29 cellular contexts compared by ENCODE assay signal in the genomic region with DNA sequence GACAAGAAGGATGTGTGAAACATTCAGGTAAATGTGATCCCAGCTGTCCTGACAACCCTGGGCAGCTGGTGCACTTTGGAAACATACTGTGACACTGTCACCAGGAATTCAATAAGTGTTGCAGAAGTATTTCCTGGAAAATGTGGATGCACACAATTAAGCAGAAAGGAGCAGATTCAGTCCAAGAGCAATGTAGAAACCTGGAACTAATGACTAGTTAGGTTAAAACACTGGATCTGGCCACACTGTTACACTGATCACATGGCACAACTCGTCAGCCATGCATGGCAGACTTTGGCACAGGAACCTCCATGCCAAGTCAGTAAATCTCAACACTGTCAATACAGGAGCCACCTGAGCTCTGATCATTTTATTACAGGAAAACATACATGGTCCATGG.
DNase-seq lines count a peak whose midpoint lies in the region; ATAC-seq and TF ChIP-seq lines count a peak whose summit lies in the region.
"Had no signal": no experiment of that assay in that cellular context is flagged by ENCODE, and none has a peak within 500 bp of the region (broad histone marks: within the 10 kb centered on the region; RNA-seq: fewer than 3 reads in every experiment).

No MANE protein-coding gene starts in this region.

- H3K9me3 ChIP-seq in PC-3 (ENCODE audit: low read length) = no peaks in the 10 kb centered on the region
- no peaks in the 10 kb centered on the region for H3K9me3 ChIP-seq in naive thymus-derived CD4-positive, alpha-beta T cell (ENCODE audit: control insufficient read depth in 2 of 3, low read length in 3 of 3)
- H3K9me3 ChIP-seq: adrenal gland, gastrocnemius medialis, SK-N-SH, stomach, transverse colon had no signal

- no peak overlapping the region for H3K4me3 Mint-ChIP-seq in naive thymus-derived CD4-positive, alpha-beta T cell
- H3K4me3 Mint-ChIP-seq: activated T-cell treated with anti-CD3 and anti-CD28 coated beads, Interleukin-2, amount 50 U/mL, for 24 hours; CD4-positive, alpha-beta memory T cell; neural progenitor cell had no signal

- no peak; the same call in 1 of the 2 replicates for ATAC-seq in PC-3
- ATAC-seq in left colon = peak; percentile 75
- ATAC-seq in naive thymus-derived CD4-positive, alpha-beta T cell = no peak
- ATAC-seq: gastrocnemius medialis, HepG2 had no signal

- no peaks in the 10 kb centered on the region for H3K9me3 Mint-ChIP-seq in naive thymus-derived CD4-positive, alpha-beta T cell
- H3K9me3 Mint-ChIP-seq: activated T-cell treated with anti-CD3 and anti-CD28 coated beads, Interleukin-2, amount 50 U/mL, for 24 hours; CD4-positive, alpha-beta memory T cell; neural progenitor cell had no signal

- TF ChIP-seq EP300 in Ishikawa (IDR thresholded peaks at IDR 0.05; ENCODE audit: borderline replicate concordance) = peak; percentile 89

- peak; percentile 38 for DNase-seq in COLO668 (lab: John Stamatoyannopoulos, UW; ENCODE audit: unreplicated experiment)
- peak; percentile 21 for DNase-seq in PC-3
- DNase-seq in left colon = no peak
- no peak for DNase-seq in naive thymus-derived CD4-positive, alpha-beta T cell
- DNase-seq in posterior vena cava (ENCODE audit: low spot score) = no peak
- DNase-seq in HK-2 (ENCODE audit: unreplicated experiment) = no peak
- no peak for DNase-seq in stimulated activated naive CD4-positive, alpha-beta T cell (lab: John Stamatoyannopoulos, UW)
- DNase-seq: activated CD4-positive, alpha-beta T cell treated with anti-CD3 and anti-CD28 coated beads for 4 hours; activated gamma-delta T cell treated with Interleukin-2 at 50 U/mL for 16 hours; activated T-cell treated with anti-CD3 and anti-CD28 coated beads, Interleukin-2, amount 50 U/mL, for 24 hours; adrenal gland; AML-193; brain microvascular endothelial cell; CD4-positive, alpha-beta memory T cell; effector memory CD4-positive, alpha-beta T cell; gastrocnemius medialis; GF-D8; hypothalamus; NCI-H1048; NCI-H524; posterior cingulate gyrus; SK-N-SH; stomach; T-helper 2 cell; transverse colon had no signal

- H3K27ac ChIP-seq in PC-3 (ENCODE audit: low read length) = no peak overlapping the region
- H3K27ac ChIP-seq in naive thymus-derived CD4-positive, alpha-beta T cell (ENCODE audit: low read depth, low read length) = no peak overlapping the region
- H3K27ac ChIP-seq: adrenal gland, brain microvascular endothelial cell, gastrocnemius medialis, neural progenitor cell, RWPE1, stomach, transverse colon had no signal

- no peak overlapping the region for H3K4me2 ChIP-seq in PC-3 (ENCODE audit: low read length)
- H3K4me2 ChIP-seq: neural progenitor cell, SK-N-SH had no signal

- peaks cover 5% of the 10 kb centered on the region; the same call in 1 of the 2 replicates for H3K4me1 ChIP-seq in PC-3 (ENCODE audit: insufficient read depth, low read length)
- no peaks in the 10 kb centered on the region for H3K4me1 ChIP-seq in naive thymus-derived CD4-positive, alpha-beta T cell (ENCODE audit: control insufficient read depth in 2 of 2, insufficient read depth in 2 of 2, low read length in 2 of 2)
- H3K4me1 ChIP-seq: adrenal gland, gastrocnemius medialis had no signal

- H3F3A ChIP-seq in PC-3 (ENCODE audit: low read length, unreplicated experiment) = no peaks in the 10 kb centered on the region

- H3K9me2 ChIP-seq in PC-3 (replicated peaks; ENCODE audit: low read length) = no peaks in the 10 kb centered on the region
- H3K9me2 ChIP-seq: SK-N-SH had no signal

- TF ChIP-seq CTCF in PC-3 (conservative IDR thresholded peaks at IDR 0.05; ENCODE audit: low read depth, low read length) = no peak

- H4K20me1 ChIP-seq in PC-3 (ENCODE audit: low read length) = no peaks in the 10 kb centered on the region

- H3K36me3 Mint-ChIP-seq in naive thymus-derived CD4-positive, alpha-beta T cell = no peaks in the 10 kb centered on the region
- H3K36me3 Mint-ChIP-seq: CD4-positive, alpha-beta memory T cell; neural progenitor cell had no signal

- intact Hi-C loops in PC-3 (cut with micrococcal nuclease) = no loop called here
- intact Hi-C loops in left colon (cut with DNase I, micrococcal nuclease) = no loop called here
- intact Hi-C loops in naive thymus-derived CD4-positive, alpha-beta T cell (cut with micrococcal nuclease) = no loop called here
- intact Hi-C loops in posterior vena cava (cut with DNase I) = no loop called here

- CTCF ChIA-PET in PC-3 (lab: Charles Lee) = no interaction called here
- CTCF ChIA-PET in naive thymus-derived CD4-positive, alpha-beta T cell (lab: Charles Lee) = interaction anchor here (0.6 kb wide), 1 partner anchor 635 kb away, joined by 3 read pairs; no protein-coding TSS in a partner anchor

- peaks cover 0 to 11% (median 3%) of the 10 kb centered on the region in 7 donors for H3K4me1 Mint-ChIP-seq in naive thymus-derived CD4-positive, alpha-beta T cell

- no TSS peak for BruUV-seq in PC-3 (replicated peaks; lab: Mats Ljungman, UMichigan)

- peaks cover 0 to 4% (median 0%) of the 10 kb centered on the region in 5 donors for H3K27me3 Mint-ChIP-seq in naive thymus-derived CD4-positive, alpha-beta T cell
- H3K27me3 Mint-ChIP-seq: activated T-cell treated with anti-CD3 and anti-CD28 coated beads, Interleukin-2, amount 50 U/mL, for 24 hours had no signal

- no peak overlapping the region for H3K27ac Mint-ChIP-seq in naive thymus-derived CD4-positive, alpha-beta T cell
- H3K27ac Mint-ChIP-seq: activated T-cell treated with anti-CD3 and anti-CD28 coated beads, Interleukin-2, amount 50 U/mL, for 24 hours; CD4-positive, alpha-beta memory T cell; neural progenitor cell had no signal

- no peaks in the 10 kb centered on the region for H3K36me3 ChIP-seq in PC-3 (ENCODE audit: low read depth, low read length)
- H3K36me3 ChIP-seq in naive thymus-derived CD4-positive, alpha-beta T cell (ENCODE audit: control insufficient read depth in 2 of 3, insufficient read depth in 3 of 3, low read length in 3 of 3) = no peaks in the 10 kb centered on the region
- H3K36me3 ChIP-seq: adrenal gland, brain microvascular endothelial cell, gastrocnemius medialis, neural progenitor cell, stomach, transverse colon had no signal

- no peak overlapping the region for H3K9ac ChIP-seq in PC-3 (ENCODE audit: low read length)
- H3K9ac ChIP-seq: neural progenitor cell, SK-N-SH had no signal

- no peak overlapping the region for H2AFZ ChIP-seq in PC-3 (ENCODE audit: low read length)
- H2AFZ ChIP-seq: neural progenitor cell had no signal

- POLR2A ChIA-PET in PC-3 (lab: Charles Lee; ENCODE audit: unreplicated experiment) = no interaction called here
- POLR2A ChIA-PET in naive thymus-derived CD4-positive, alpha-beta T cell (lab: Charles Lee) = no interaction called here

- no peak overlapping the region for H3K4me3 ChIP-seq in PC-3 (ENCODE audit: low read length)
- H3K4me3 ChIP-seq in naive thymus-derived CD4-positive, alpha-beta T cell (ENCODE audit: low read length) = no peak overlapping the region
- H3K4me3 ChIP-seq: adrenal gland, gastrocnemius medialis, neural progenitor cell, stomach, transverse colon had no signal

- H3K27me3 ChIP-seq in PC-3 (ENCODE audit: low read length) = no peaks in the 10 kb centered on the region
- no peaks in the 10 kb centered on the region for H3K27me3 ChIP-seq in naive thymus-derived CD4-positive, alpha-beta T cell (ENCODE audit: control insufficient read depth in 2 of 2, insufficient read depth in 2 of 2, low read length in 2 of 2)
- H3K27me3 ChIP-seq: adrenal gland, brain microvascular endothelial cell, gastrocnemius medialis, stomach, transverse colon had no signal

- TF ChIP-seq RAD21 in Ishikawa (IDR thresholded peaks at IDR 0.05; ENCODE audit: low read depth) = no peak

- H3K79me2 ChIP-seq in PC-3 (ENCODE audit: low read length) = no peaks in the 10 kb centered on the region

TF ChIP-seq in Ishikawa, 13 proteins besides CTCF, POLR2A, EP300 and RAD21 (continues in another document):
- peak; percentile 91 for TF ChIP-seq TEAD4 (IDR thresholded peaks at IDR 0.05)
- peak; percentile 48; the same call in 1 of the 2 replicates for TF ChIP-seq CEBPB (IDR thresholded peaks at IDR 0.05)
- no peak for TF ChIP-seq ZBTB7A (IDR thresholded peaks at IDR 0.05; ENCODE audit: low read depth)
- TF ChIP-seq TCF12 (IDR thresholded peaks at IDR 0.05; ENCODE audit: low read depth) = peak; percentile 91
- TF ChIP-seq NFIC (IDR thresholded peaks at IDR 0.05) = peak; percentile 86
- no peak for TF ChIP-seq CREB1 (IDR thresholded peaks at IDR 0.05; ENCODE audit: low read depth)
- no peak for TF ChIP-seq REST (IDR thresholded peaks at IDR 0.05; ENCODE audit: low read depth)
- no peak for TF ChIP-seq EGR1 (IDR thresholded peaks at IDR 0.05)
- no peak for TF ChIP-seq YY1 (IDR thresholded peaks at IDR 0.05; ENCODE audit: low read depth)
- TF ChIP-seq TAF1 (IDR thresholded peaks at IDR 0.05; ENCODE audit: low read depth) = no peak
- peak; percentile 74; the same call in 1 of the 2 replicates for TF ChIP-seq FOXM1 (IDR thresholded peaks at IDR 0.05; ENCODE audit: borderline replicate concordance, low read depth)
- TF ChIP-seq, protein P1, sequence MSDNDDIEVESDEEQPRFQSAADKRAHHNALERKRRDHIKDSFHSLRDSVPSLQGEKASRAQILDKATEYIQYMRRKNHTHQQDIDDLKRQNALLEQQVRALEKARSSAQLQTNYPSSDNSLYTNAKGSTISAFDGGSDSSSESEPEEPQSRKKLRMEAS (IDR thresholded peaks at IDR 0.05) = peak; percentile 68

Comparison
In these comparisons a context has a peak if more than half of its experiments do, and no peak if none do; other contexts are left out.
1. DNase-seq: peak in COLO668 (single experiment) and PC-3 (single experiment); none in left colon (0 of 2), naive thymus-derived CD4-positive, alpha-beta T cell (0 of 9), posterior vena cava (single experiment), HK-2 (single experiment) and stimulated activated naive CD4-positive, alpha-beta T cell (0 of 6).